In genomic region chr5:119070578-119070827, GRCh38 we compare ENCODE assay signal across 1 cellular context.
TF ChIP-seq lines count a peak whose summit lies in the region.

No MANE protein-coding gene starts in this region.

TF ChIP-seq in H1, 55 proteins besides CTCF, POLR2A, EP300 and RAD21:
- TF ChIP-seq CHD7 (IDR thresholded peaks at IDR 0.05; ENCODE audit: insufficient replicate concordance, low read length) (no peak), NRF1 (IDR thresholded peaks at IDR 0.05; ENCODE audit: low read depth, low read length) (no peak), POLR2AphosphoS5 (IDR thresholded peaks at IDR 0.05; ENCODE audit: low read depth, low read length) (peak; percentile 62; the same call in 1 of the 2 replicates), SIN3A (conservative IDR thresholded peaks at IDR 0.05 in 1 of 2, IDR thresholded peaks at IDR 0.05 in 1 of 2; ENCODE audit: low read depth in 1 of 2, low read length in 2 of 2) (0 out of 4 replicates have a peak, but pooled peaks of 1 of the 2 experiments have one; percentile 21), CBX8 (IDR thresholded peaks at IDR 0.05; ENCODE audit: borderline replicate concordance, low read depth, low read length) (no peak), BACH1 (IDR thresholded peaks at IDR 0.05; ENCODE audit: low read length) (no peak), SIX5 (IDR thresholded peaks at IDR 0.05; ENCODE audit: low read depth, low read length) (0 out of 2 replicates have a peak, but pooled peaks have one; percentile 42), CHD1 (IDR thresholded peaks at IDR 0.05; ENCODE audit: low read depth, low read length) (no peak), PHF8 (conservative IDR thresholded peaks at IDR 0.05; ENCODE audit: low read depth, low read length) (peak; percentile 15; the same call in 1 of the 2 replicates), ATF2 (IDR thresholded peaks at IDR 0.05; ENCODE audit: low read length) (no peak), TAF1 (IDR thresholded peaks at IDR 0.05; ENCODE audit: low read depth, low read length) (peak; percentile 84)
